5 cellular contexts compared by ENCODE assay signal in genomic region chr10:123751340-123751739, GRCh38.
"Had no signal": no experiment of that assay in that cellular context is flagged by ENCODE, and none has a peak within 500 bp of the region (broad histone marks: within the 10 kb centered on the region; RNA-seq: fewer than 3 reads in every experiment).

No MANE protein-coding gene starts in this region.

- H3K4me1 Mint-ChIP-seq: IgD-negative memory B cell had no signal

- H3K27ac ChIP-seq: HL-60 had no signal

- H3K27ac Mint-ChIP-seq: IgD-negative memory B cell had no signal

- ATAC-seq: HepG2, K562 had no signal

- DNase-seq: IMR-90 had no signal

- H3K4me3 Mint-ChIP-seq: IgD-negative memory B cell had no signal

- H3K4me3 ChIP-seq: K562 had no signal

- H3K36me3 Mint-ChIP-seq: IgD-negative memory B cell had no signal
